Comparison of ENCODE assay signal across 17 cellular contexts in the genomic region with DNA sequence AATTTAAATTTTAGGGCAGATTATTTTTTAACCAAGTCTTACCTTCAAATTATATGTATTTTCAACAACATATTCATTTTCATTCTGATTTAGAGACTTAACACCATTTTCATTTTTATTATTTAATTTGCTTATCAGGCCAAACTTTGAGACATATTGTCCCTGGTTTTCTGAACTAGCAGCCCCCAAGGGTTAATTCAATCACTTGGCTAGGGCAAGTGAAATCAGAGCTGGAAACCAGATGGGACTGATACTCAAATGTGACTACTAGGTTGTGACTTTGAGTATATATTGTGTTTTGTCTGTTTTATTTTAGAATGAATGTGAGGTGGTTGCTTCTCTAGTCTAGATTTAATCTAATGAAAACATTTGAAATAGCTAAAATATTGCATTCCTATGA.
A peak's percentile ranks its signal among the peaks of the same experiment; 100 is the strongest.
DNase-seq lines count a peak whose midpoint lies in the region; ATAC-seq, FAIRE-seq and TF ChIP-seq lines count a peak whose summit lies in the region.
"Had no signal": no experiment of that assay in that cellular context is flagged by ENCODE, and none has a peak within 500 bp of the region (broad histone marks: within the 10 kb centered on the region; RNA-seq: fewer than 3 reads in every experiment).

No MANE protein-coding gene starts in this region.

- POLR2A ChIA-PET in IMR-90 (lab: Charles Lee; ENCODE audit: unreplicated experiment), result no interaction called here

- TF ChIP-seq POLR2A in IMR-90 (IDR thresholded peaks at IDR 0.05; ENCODE audit: low read depth, low read length) (no peak), gastrocnemius medialis (IDR thresholded peaks at IDR 0.05) (no peak)

- dilution Hi-C loops in IMR-90 (cut with HindIII; ENCODE audit: low sequenced_read_pairs, unreplicated experiment), result no loop called here

- TF ChIP-seq RAD21 in IMR-90 (IDR thresholded peaks at IDR 0.05; ENCODE audit: low read length), result no peak

- H3K27me3 ChIP-seq in GM23248 (replicated peaks; ENCODE audit: insufficient read depth), result no peaks in the 10 kb centered on the region
- H3K27me3 ChIP-seq in IMR-90 (ENCODE audit: control insufficient read depth, insufficient read depth, low read length), result no peaks in the 10 kb centered on the region
- no peaks in the 10 kb centered on the region for H3K27me3 ChIP-seq in gastrocnemius medialis

- H3K36me3 ChIP-seq in GM23248 (ENCODE audit: low read depth), result no peaks in the 10 kb centered on the region
- H3K36me3 ChIP-seq in IMR-90 (ENCODE audit: control insufficient read depth, insufficient read depth, low read length), result no peaks in the 10 kb centered on the region
- no peaks in the 10 kb centered on the region for H3K36me3 ChIP-seq in gastrocnemius medialis

- no peaks in the 10 kb centered on the region for H3K79me2 ChIP-seq in GM23248 (ENCODE audit: insufficient read depth)

- H3K56ac ChIP-seq in IMR-90 (ENCODE audit: extremely low read depth, insufficient read depth, low read length), result no peak overlapping the region

- ATAC-seq in IMR-90 (ENCODE audit: low read depth) (no peak), gastrocnemius medialis (no peak)

- DNase-seq in GM23248 (peak; percentile 13), IMR-90 (no peak), myocyte (ENCODE audit: low read depth) (peak; percentile 21), DMS53 (lab: John Stamatoyannopoulos, UW) (no peak), UCSD-AML1 (lab: John Stamatoyannopoulos, UW; ENCODE audit: unreplicated experiment) (no peak), gastrocnemius medialis (no peak)
- DNase-seq: C1 segment of cervical spinal cord; Calu3; CD4-positive, alpha-beta T cell; DMS153; DND-41; GDM1 had no signal

- BruUV-seq in IMR-90 (replicated peaks; lab: Mats Ljungman, UMichigan), result no TSS peak

- no peak overlapping the region for H2AFZ ChIP-seq in GM23248
- H2AFZ ChIP-seq in IMR-90 (replicated peaks; ENCODE audit: low read length, poor library complexity), result no peak overlapping the region

- peaks cover 28% of the 10 kb centered on the region for H3K4me1 ChIP-seq in GM23248 (ENCODE audit: insufficient read depth)
- no peaks in the 10 kb centered on the region for H3K4me1 ChIP-seq in IMR-90 (ENCODE audit: control insufficient read depth, insufficient read depth, low read length)
- no peaks in the 10 kb centered on the region for H3K4me1 ChIP-seq in gastrocnemius medialis

- H3K4me2 ChIP-seq in GM23248 (ENCODE audit: unreplicated experiment) (peak overlapping the region; percentile 10), IMR-90 (ENCODE audit: low read depth, low read length) (no peak overlapping the region)

- H4K20me1 ChIP-seq in GM23248 (ENCODE audit: insufficient read depth), result no peaks in the 10 kb centered on the region
- H4K20me1 ChIP-seq in IMR-90 (ENCODE audit: insufficient read depth, low read length), result no peaks in the 10 kb centered on the region

- FAIRE-seq in endometrium (lab: Jason Lieb, UNC), result peak; percentile 37
- FAIRE-seq: A204.1, GM12892, GM19239 had no signal

- H3K27ac ChIP-seq in GM23248 (peak overlapping the region; percentile 33), IMR-90 (ENCODE audit: insufficient read depth, low read length) (no peak overlapping the region), gastrocnemius medialis (no peak overlapping the region)
- H3K27ac ChIP-seq: HL-60 had no signal

- H4K91ac ChIP-seq in IMR-90 (ENCODE audit: insufficient read depth, low read depth, low read length), result no peak overlapping the region

- H3K4me3 ChIP-seq in GM23248 (no peak overlapping the region), IMR-90 (ENCODE audit: insufficient read depth, low read depth, low read length) (no peak overlapping the region), gastrocnemius medialis (no peak overlapping the region)

- H2BK120ac ChIP-seq in IMR-90 (ENCODE audit: low read depth, low read length), result no peak overlapping the region

- H3K18ac ChIP-seq in IMR-90 (ENCODE audit: low read depth, low read length), result peak overlapping the region; percentile 56; the same call in 1 of the 2 replicates

- CTCF ChIA-PET in IMR-90 (lab: Yijun Ruan, JAX), result no interaction called here

- H3K9me1 ChIP-seq in IMR-90 (ENCODE audit: insufficient read depth, low read length), result peaks cover 2% of the 10 kb centered on the region; the same call in 1 of the 2 replicates

- H3K14ac ChIP-seq in IMR-90 (replicated peaks; ENCODE audit: low read depth, low read length), result peak overlapping the region; percentile 79; the same call in 1 of the 2 replicates

- H2AK9ac ChIP-seq in IMR-90 (replicated peaks; ENCODE audit: low read depth, low read length, poor library complexity), result no peak overlapping the region

- no peak for TF ChIP-seq CTCF in IMR-90 (conservative IDR thresholded peaks at IDR 0.05; ENCODE audit: low read depth, low read length)
- no peak for TF ChIP-seq CTCF in gastrocnemius medialis (IDR thresholded peaks at IDR 0.05 in 4 of 5, conservative IDR thresholded peaks at IDR 0.05 in 1 of 5)

- in situ Hi-C loops in GM23248 (cut with MboI), result no loop called here
- in situ Hi-C loops in IMR-90 (cut with MboI; ENCODE audit: low sequenced_read_pairs), result no loop called here
- in situ Hi-C loops in gastrocnemius medialis (cut with MboI; ENCODE audit: low sequenced_read_pairs in 4 of 4), result no loop called here

- no peak overlapping the region for H2BK5ac ChIP-seq in IMR-90 (ENCODE audit: low read depth, low read length, poor library complexity, severe bottlenecking)

- H4K5ac ChIP-seq in IMR-90 (ENCODE audit: low read depth, low read length), result no peak overlapping the region

- no peak overlapping the region for H3K23ac ChIP-seq in IMR-90 (ENCODE audit: low read depth, low read length)

- H2BK15ac ChIP-seq in IMR-90 (ENCODE audit: low read depth, low read length), result no peak overlapping the region

- no peaks in the 10 kb centered on the region for H3K9me3 ChIP-seq in GM23248 (ENCODE audit: low read depth)
- H3K9me3 ChIP-seq in IMR-90 (ENCODE audit: control insufficient read depth, insufficient read depth, low read length), result no peaks in the 10 kb centered on the region
- no peaks in the 10 kb centered on the region for H3K9me3 ChIP-seq in gastrocnemius medialis

- H2BK20ac ChIP-seq in IMR-90 (ENCODE audit: low read depth, low read length), result no peak overlapping the region

- no peak overlapping the region for H4K8ac ChIP-seq in IMR-90 (ENCODE audit: low read depth in 2 of 2, low read length in 2 of 2)

- intact Hi-C loops in IMR-90 (cut with micrococcal nuclease), result no loop called here
- intact Hi-C loops in gastrocnemius medialis (cut with DNase I; ENCODE audit: low total_unique reads), result no loop called here

- H3K79me1 ChIP-seq in IMR-90 (ENCODE audit: low read depth in 1 of 2, low read length in 2 of 2), result no peaks in the 10 kb centered on the region

- H3K9me2 ChIP-seq in GM23248 (ENCODE audit: insufficient read depth), result no peaks in the 10 kb centered on the region

- no peak overlapping the region for H3K4ac ChIP-seq in IMR-90 (ENCODE audit: low read depth, low read length)

- H3F3A ChIP-seq in GM23248 (ENCODE audit: insufficient read depth), result peaks cover 17% of the 10 kb centered on the region

- no peak overlapping the region for H2AK5ac ChIP-seq in IMR-90 (ENCODE audit: low read depth, low read length)

- H3K9ac ChIP-seq in GM23248 (no peak overlapping the region), IMR-90 (ENCODE audit: low read depth, low read length) (no peak overlapping the region)

TF ChIP-seq in IMR-90, 13 proteins besides CTCF, POLR2A, EP300 and RAD21:
- TF ChIP-seq CEBPB (IDR thresholded peaks at IDR 0.05; ENCODE audit: low read depth, low read length) (no peak), MXI1 (IDR thresholded peaks at IDR 0.05; ENCODE audit: borderline replicate concordance, low read depth, low read length) (no peak), USF2 (IDR thresholded peaks at IDR 0.05; ENCODE audit: low read depth, low read length) (no peak)

Comparison
In these comparisons a context has a peak if more than half of its experiments do, and no peak if none do; other contexts are left out.
1. DNase-seq: peak in GM23248 (single experiment) and myocyte (single experiment); none in IMR-90 (single experiment), DMS53 (single experiment), UCSD-AML1 (single experiment) and gastrocnemius medialis (0 of 2).